15 cellular contexts compared by ENCODE assay signal in the genomic region with DNA sequence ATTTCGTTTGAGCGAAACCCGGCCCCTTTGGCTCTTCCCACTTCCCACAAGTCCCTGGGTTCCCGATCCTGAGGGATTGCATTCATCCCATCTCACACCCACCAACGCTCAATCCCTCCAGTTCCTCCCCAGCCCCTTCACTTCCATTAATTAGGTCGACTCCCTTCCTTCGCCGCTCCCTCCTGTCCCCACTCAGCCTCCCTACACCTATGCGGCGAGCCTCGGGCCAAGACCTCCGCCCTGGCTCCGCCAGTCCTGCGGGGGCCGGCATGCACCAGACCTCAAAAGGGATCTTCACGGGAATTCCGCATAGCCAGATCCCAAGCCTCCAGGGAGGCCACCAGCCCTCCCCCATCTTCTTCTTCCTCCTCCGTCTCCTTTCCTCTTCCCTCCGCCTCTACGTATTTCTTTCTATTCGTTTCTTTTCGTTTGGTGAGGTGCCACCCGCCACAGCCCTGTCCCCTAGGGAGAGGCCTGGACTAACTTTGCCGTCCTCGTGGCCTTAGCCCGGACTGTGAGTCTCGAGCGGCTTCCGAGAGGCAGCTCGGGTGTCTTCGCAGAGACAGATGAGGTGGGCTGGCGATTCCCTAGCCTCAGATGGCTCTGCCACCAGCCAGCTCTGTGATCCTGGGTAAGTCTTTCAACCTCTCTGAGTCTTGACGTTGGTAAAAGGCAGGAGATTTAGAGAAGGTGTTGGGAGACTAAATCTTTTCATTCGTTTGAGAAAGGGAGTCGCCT. TPM values are rescaled to one million over a fixed set of nuclear protein-coding genes. Genes with fewer than 3 reads are reported as not detected.
A peak's percentile ranks its signal among the peaks of the same experiment; 100 is the strongest.
DNase-seq lines count a peak whose midpoint lies in the region; ATAC-seq and TF ChIP-seq lines count a peak whose summit lies in the region.
"Had no signal": no experiment of that assay in that cellular context is flagged by ENCODE, and none has a peak within 500 bp of the region (broad histone marks: within the 10 kb centered on the region; RNA-seq: fewer than 3 reads in every experiment).

No MANE protein-coding gene starts in this region.

- H3K4me2 ChIP-seq in neural progenitor cell = peak overlapping the region; percentile 70

- H3K9me3 Mint-ChIP-seq in activated T-cell treated with anti-CD3 and anti-CD28 coated beads, Interleukin-2, amount 50 U/mL, for 72 hours = no peaks in the 10 kb centered on the region
- H3K9me3 Mint-ChIP-seq in glutamatergic neuron (ENCODE audit: unreplicated experiment) (peaks cover 7% of the 10 kb centered on the region), neural progenitor cell (no peaks in the 10 kb centered on the region)

- no peaks in the 10 kb centered on the region for H3K36me3 ChIP-seq in H7 (replicated peaks; ENCODE audit: control insufficient read depth, insufficient read depth, low read length)
- H3K36me3 ChIP-seq in neural progenitor cell = no peaks in the 10 kb centered on the region
- H3K36me3 ChIP-seq in tibial nerve = no peaks in the 10 kb centered on the region
- H3K36me3 ChIP-seq: esophagus squamous epithelium, sigmoid colon had no signal

- H3K36me3 Mint-ChIP-seq in activated T-cell treated with anti-CD3 and anti-CD28 coated beads, Interleukin-2, amount 50 U/mL, for 72 hours (ENCODE audit: insufficient read depth in 2 of 2) = no peaks in the 10 kb centered on the region
- H3K36me3 Mint-ChIP-seq in glutamatergic neuron (ENCODE audit: unreplicated experiment) (no peaks in the 10 kb centered on the region), neural progenitor cell (no peaks in the 10 kb centered on the region)

- H3K79me2 ChIP-seq in neural progenitor cell (ENCODE audit: low read depth) = no peaks in the 10 kb centered on the region

- DNase-seq in H7 (peak; percentile 87), glutamatergic neuron (peak; percentile 29), neural progenitor cell (ENCODE audit: low spot score) (peak; percentile 72), foreskin fibroblast (no peak), tibial nerve (ENCODE audit: low spot score in 2 of 2) (no peak)
- no peak for DNase-seq in activated T-cell treated with anti-CD3 and anti-CD28 coated beads, Interleukin-2, amount 50 U/mL, for 72 hours
- DNase-seq in activated CD8-positive, alpha-beta memory T cell treated with anti-CD3 and anti-CD28 coated beads, Interleukin-2, amount 50 U/mL, for 4 hours = no peak
- DNase-seq in activated CD8-positive, alpha-beta memory T cell treated with anti-CD3 and anti-CD28 coated beads for 24 hours = no peak
- DNase-seq: central memory CD4-positive, alpha-beta T cell; esophagus squamous epithelium; NCI-H1694; sigmoid colon; SJCRH30 had no signal

- H3K27me3 ChIP-seq in H7 (ENCODE audit: control insufficient read depth, insufficient read depth, low read length) (peaks cover 86% of the 10 kb centered on the region), neural progenitor cell (peaks cover 100% of the 10 kb centered on the region), tibial nerve (peaks cover 7 to 99% of the 10 kb centered on the region in 2 donors)
- H3K27me3 ChIP-seq: SJCRH30 had no signal

- peaks cover 11% of the 10 kb centered on the region for H3K4me1 ChIP-seq in neural progenitor cell
- peaks cover 0 to 15% (median 5%) of the 10 kb centered on the region in 4 donors for H3K4me1 ChIP-seq in tibial nerve

- H2AFZ ChIP-seq in neural progenitor cell (replicated peaks) = no peak overlapping the region

- H3K9me3 ChIP-seq in neural progenitor cell (ENCODE audit: low read depth) (no peaks in the 10 kb centered on the region), tibial nerve (peaks cover 0 to 7% (median 0%) of the 10 kb centered on the region in 4 donors)
- H3K9me3 ChIP-seq: sigmoid colon, SJCRH30 had no signal

- no peak for TF ChIP-seq POLR2A in tibial nerve (IDR thresholded peaks at IDR 0.05)

- no peak overlapping the region for H3K27ac ChIP-seq in neural progenitor cell
- no peak overlapping the region for H3K27ac ChIP-seq in tibial nerve
- H3K27ac ChIP-seq: C4-2B, esophagus squamous epithelium, sigmoid colon, SJCRH30 had no signal

- H4K20me1 ChIP-seq in neural progenitor cell (ENCODE audit: low read depth) = peaks cover 74% of the 10 kb centered on the region

- peak in 1 of 2 donors; percentile 27 for ATAC-seq in activated T-cell treated with anti-CD3 and anti-CD28 coated beads, Interleukin-2, amount 50 U/mL, for 72 hours (replicated peaks in 1 of 2)

- H3K9ac ChIP-seq in neural progenitor cell = no peak overlapping the region

- peaks cover 24% of the 10 kb centered on the region for H3K4me1 Mint-ChIP-seq in activated T-cell treated with anti-CD3 and anti-CD28 coated beads, Interleukin-2, amount 50 U/mL, for 72 hours (ENCODE audit: low read depth)
- peaks cover 5% of the 10 kb centered on the region for H3K4me1 Mint-ChIP-seq in glutamatergic neuron (ENCODE audit: low read depth, unreplicated experiment)
- peaks cover 10% of the 10 kb centered on the region for H3K4me1 Mint-ChIP-seq in neural progenitor cell

- peaks cover 83% of the 10 kb centered on the region for H3K27me3 Mint-ChIP-seq in activated T-cell treated with anti-CD3 and anti-CD28 coated beads, Interleukin-2, amount 50 U/mL, for 72 hours (ENCODE audit: low read depth)
- H3K27me3 Mint-ChIP-seq in glutamatergic neuron (ENCODE audit: unreplicated experiment) (peaks cover 39% of the 10 kb centered on the region), neural progenitor cell (ENCODE audit: insufficient read depth, low read depth) (peaks cover 86% of the 10 kb centered on the region)

- H3K4me3 Mint-ChIP-seq in activated T-cell treated with anti-CD3 and anti-CD28 coated beads, Interleukin-2, amount 50 U/mL, for 72 hours = peak overlapping the region; percentile 76 to 83
- H3K4me3 Mint-ChIP-seq in glutamatergic neuron (ENCODE audit: unreplicated experiment) (peak overlapping the region; percentile 74), neural progenitor cell (peak overlapping the region; percentile 60)

- 8 to 9% methylated on average over 35 of the region's 35 CpGs for WGBS in tibial nerve, 2 donors

- TF ChIP-seq EP300 in tibial nerve (IDR thresholded peaks at IDR 0.05) = no peak

- peak overlapping the region; percentile 39 for H3K4me3 ChIP-seq in H7 (ENCODE audit: insufficient read depth, low read depth, low read length)
- H3K4me3 ChIP-seq in neural progenitor cell = peak overlapping the region; percentile 23
- no peak overlapping the region for H3K4me3 ChIP-seq in foreskin fibroblast (ENCODE audit: low read depth in 1 of 2, low read length in 2 of 2)
- no peak overlapping the region for H3K4me3 ChIP-seq in tibial nerve
- H3K4me3 ChIP-seq: sigmoid colon, SJCRH30 had no signal

- H3K27ac Mint-ChIP-seq in activated T-cell treated with anti-CD3 and anti-CD28 coated beads, Interleukin-2, amount 50 U/mL, for 72 hours = no peak overlapping the region
- no peak overlapping the region for H3K27ac Mint-ChIP-seq in glutamatergic neuron (ENCODE audit: unreplicated experiment)
- no peak overlapping the region for H3K27ac Mint-ChIP-seq in neural progenitor cell

- peaks cover 17% of the 10 kb centered on the region for H3F3A ChIP-seq in neural progenitor cell (ENCODE audit: low read depth)

- TF ChIP-seq CTCF in glutamatergic neuron (IDR thresholded peaks at IDR 0.05; ENCODE audit: partially characterized antibody, unreplicated experiment) (no peak), neural progenitor cell (IDR thresholded peaks at IDR 0.05) (no peak), foreskin fibroblast (IDR thresholded peaks at IDR 0.05; ENCODE audit: low read depth, low read length) (no peak), tibial nerve (IDR thresholded peaks at IDR 0.05) (no peak)

RNA-seq across cellular contexts. Expression of gene LBX1, which starts 8.0 kb away (rescaled TPM):
- total RNA-seq in H7 (2014; rRNA removed; shearing (Covaris generic)) = not detected in 2 replicates
- total RNA-seq in activated T-cell treated with anti-CD3 and anti-CD28 coated beads, Interleukin-2, amount 50 U/mL, for 72 hours = not detected
- not detected for total RNA-seq in glutamatergic neuron (ENCODE audit: unreplicated experiment)
- total RNA-seq in neural progenitor cell (ENCODE audit: low replicate concordance) = not detected in 2 replicates
- total RNA-seq in tibial nerve = under 1 TPM in 1 of 4 donors, not detected in 3; 0.60 TPM
- total RNA-seq: esophagus squamous epithelium, sigmoid colon, temporal lobe had no signal

Comparison
In these comparisons a context has a peak if more than half of its experiments do, and no peak if none do; other contexts are left out.
1. DNase-seq: peak in H7 (single experiment), glutamatergic neuron (single experiment) and neural progenitor cell (single experiment); none in activated T-cell treated with anti-CD3 and anti-CD28 coated beads, Interleukin-2, amount 50 U/mL, for 72 hours (0 of 2), foreskin fibroblast (0 of 2), tibial nerve (0 of 2), activated CD8-positive, alpha-beta memory T cell treated with anti-CD3 and anti-CD28 coated beads, Interleukin-2, amount 50 U/mL, for 4 hours (single experiment) and activated CD8-positive, alpha-beta memory T cell treated with anti-CD3 and anti-CD28 coated beads for 24 hours (single experiment).
2. H3K4me3 ChIP-seq: peak in H7 (single experiment) and neural progenitor cell (single experiment); none in foreskin fibroblast (0 of 2) and tibial nerve (0 of 4).
3. Peak in every context shown above with its lines, with median percentiles within 50 percentile points of each other: H3K4me3 Mint-ChIP-seq.